Comparison of ENCODE assay signal across 13 cellular contexts in the genomic region with DNA sequence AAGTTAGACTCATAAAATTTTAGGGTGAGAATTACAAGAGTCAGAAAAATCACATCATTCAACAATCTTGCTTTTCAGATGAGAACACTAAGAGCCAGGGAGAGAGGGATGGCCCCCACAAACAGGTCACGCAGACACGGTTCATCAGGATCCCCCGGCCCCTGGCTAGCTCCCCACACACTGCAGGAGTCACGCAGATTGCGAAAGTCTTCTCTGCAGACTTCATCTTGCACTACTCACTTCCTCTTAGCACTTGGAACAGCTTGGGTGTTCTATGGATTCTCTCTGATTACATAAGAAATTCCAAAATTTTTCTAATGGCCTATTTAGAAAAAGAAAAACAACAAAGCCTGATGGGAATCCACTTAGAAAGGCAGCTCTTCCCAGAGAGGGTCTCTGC. TPM values are rescaled to one million over a fixed set of nuclear protein-coding genes. Genes with fewer than 3 reads are reported as not detected.
DNase-seq lines count a peak whose midpoint lies in the region; TF ChIP-seq lines count a peak whose summit lies in the region.
"Had no signal": no experiment of that assay in that cellular context is flagged by ENCODE, and none has a peak within 500 bp of the region (broad histone marks: within the 10 kb centered on the region; RNA-seq: fewer than 3 reads in every experiment).

No MANE protein-coding gene starts in this region.

- no peaks in the 10 kb centered on the region for H3K36me3 ChIP-seq in prostate gland
- no peaks in the 10 kb centered on the region for H3K36me3 ChIP-seq in SJCRH30
- H3K36me3 ChIP-seq: neutrophil had no signal

- BruUV-seq in Calu3 (replicated peaks; lab: Mats Ljungman, UMichigan), result no TSS peak

- no peaks in the 10 kb centered on the region for H3K27me3 Mint-ChIP-seq in Calu3 (ENCODE audit: unreplicated experiment)

- CTCF ChIA-PET in Calu3 (lab: Charles Lee), result interaction anchor here (1.3 kb wide), 1 partner anchor 51 kb away, joined by 3 read pairs; no protein-coding TSS in a partner anchor

- H3K4me1 Mint-ChIP-seq in Calu3 (ENCODE audit: low read depth, unreplicated experiment), result peaks cover 85% of the 10 kb centered on the region
- H3K4me1 Mint-ChIP-seq: central memory CD8-positive, alpha-beta T cell had no signal

- DNase-seq in Calu3 (no peak), OCI-M1 (lab: John Stamatoyannopoulos, UW) (peak; percentile 30), fibroblast of gingiva (ENCODE audit: low read depth) (peak; percentile 66), prostate gland (ENCODE audit: low spot score) (no peak), COR-L47 (lab: John Stamatoyannopoulos, UW) (no peak), SJCRH30 (no peak), GM19238 (ENCODE audit: insufficient read length, low spot score) (no peak)
- no peak for DNase-seq in stimulated activated CD4-positive, alpha-beta T cell treated with anti-CD3 and anti-CD28 coated beads, Interleukin-4, amount 100 ng/mL, for 1 hour
- DNase-seq: activated CD8-positive, alpha-beta memory T cell treated with anti-CD3 and anti-CD28 coated beads, Interleukin-2, amount 50 U/mL, for 4 hours; NCI-H446; T-helper 2 cell had no signal

- peaks cover 10% of the 10 kb centered on the region for H3K36me3 Mint-ChIP-seq in Calu3 (ENCODE audit: insufficient read depth, unreplicated experiment)

- no peak overlapping the region for H3K4me3 Mint-ChIP-seq in Calu3 (ENCODE audit: low read depth, unreplicated experiment)
- H3K4me3 Mint-ChIP-seq: central memory CD8-positive, alpha-beta T cell had no signal

- H3K4me3 ChIP-seq in prostate gland (no peak overlapping the region), SJCRH30 (no peak overlapping the region)

- no peak for TF ChIP-seq POLR2A in prostate gland (IDR thresholded peaks at IDR 0.05)

- no peaks in the 10 kb centered on the region for H3K27me3 ChIP-seq in prostate gland (replicated peaks; ENCODE audit: insufficient read depth)
- H3K27me3 ChIP-seq in SJCRH30, result no peaks in the 10 kb centered on the region; the same call in 1 of the 2 replicates
- H3K27me3 ChIP-seq: neutrophil had no signal

- WGBS in prostate gland, result 62% methylated on average over 5 of the region's 5 CpGs

- intact Hi-C loops in Calu3 (cut with micrococcal nuclease; ENCODE audit: unreplicated experiment) (loop anchor here (5.0 kb wide), 1 partner anchor 50 kb away; no protein-coding TSS in a partner anchor), prostate gland (cut with DNase I) (no loop called here)

- no peak for TF ChIP-seq CTCF in Calu3 (IDR thresholded peaks at IDR 0.05; ENCODE audit: unreplicated experiment)
- TF ChIP-seq CTCF in prostate gland (IDR thresholded peaks at IDR 0.05), result no peak

- peak overlapping the region; percentile 77 for H3K27ac Mint-ChIP-seq in Calu3 (ENCODE audit: unreplicated experiment)

- H3K9me3 ChIP-seq in prostate gland (no peaks in the 10 kb centered on the region), SJCRH30 (replicated peaks) (no peaks in the 10 kb centered on the region)
- H3K9me3 ChIP-seq: neutrophil had no signal

- H3K27ac ChIP-seq in prostate gland (peak overlapping the region; percentile 15 to 53), SJCRH30 (no peak overlapping the region)
- H3K27ac ChIP-seq: neutrophil had no signal

- H3K9me3 Mint-ChIP-seq in Calu3 (ENCODE audit: low read depth, unreplicated experiment), result no peaks in the 10 kb centered on the region
- H3K9me3 Mint-ChIP-seq: central memory CD8-positive, alpha-beta T cell had no signal

- H3K4me1 ChIP-seq in prostate gland (replicated peaks) (no peaks in the 10 kb centered on the region), SJCRH30 (no peaks in the 10 kb centered on the region)

RNA-seq across cellular contexts. Expression of a gene that starts 21.6 kb away (rescaled TPM):
- total RNA-seq in Calu3 (2022) (2.0 and 5.2 TPM in 2 replicates), prostate gland (1 to 10 TPM in 1 of 2 donors, not detected in 1; 1.8 TPM)
- total RNA-seq in SJCRH30 (2014; rRNA removed; shearing (Covaris generic)), result not detected in 2 replicates

RNA-seq across cellular contexts. Expression of a gene that starts 27.3 kb away (rescaled TPM):
- not detected in 2 replicates for total RNA-seq in Calu3 (2022)
- total RNA-seq in prostate gland, result not detected
- total RNA-seq in SJCRH30 (2014; rRNA removed; shearing (Covaris generic)), result not detected in 2 replicates

Comparison
In these comparisons a context has a peak if more than half of its experiments do, and no peak if none do; other contexts are left out.
1. DNase-seq: peak in OCI-M1 (single experiment) and fibroblast of gingiva (single experiment); none in Calu3 (single experiment), prostate gland (single experiment), COR-L47 (single experiment), SJCRH30 (0 of 2), stimulated activated CD4-positive, alpha-beta T cell treated with anti-CD3 and anti-CD28 coated beads, Interleukin-4, amount 100 ng/mL, for 1 hour (single experiment) and GM19238 (single experiment).